In the genomic region with DNA sequence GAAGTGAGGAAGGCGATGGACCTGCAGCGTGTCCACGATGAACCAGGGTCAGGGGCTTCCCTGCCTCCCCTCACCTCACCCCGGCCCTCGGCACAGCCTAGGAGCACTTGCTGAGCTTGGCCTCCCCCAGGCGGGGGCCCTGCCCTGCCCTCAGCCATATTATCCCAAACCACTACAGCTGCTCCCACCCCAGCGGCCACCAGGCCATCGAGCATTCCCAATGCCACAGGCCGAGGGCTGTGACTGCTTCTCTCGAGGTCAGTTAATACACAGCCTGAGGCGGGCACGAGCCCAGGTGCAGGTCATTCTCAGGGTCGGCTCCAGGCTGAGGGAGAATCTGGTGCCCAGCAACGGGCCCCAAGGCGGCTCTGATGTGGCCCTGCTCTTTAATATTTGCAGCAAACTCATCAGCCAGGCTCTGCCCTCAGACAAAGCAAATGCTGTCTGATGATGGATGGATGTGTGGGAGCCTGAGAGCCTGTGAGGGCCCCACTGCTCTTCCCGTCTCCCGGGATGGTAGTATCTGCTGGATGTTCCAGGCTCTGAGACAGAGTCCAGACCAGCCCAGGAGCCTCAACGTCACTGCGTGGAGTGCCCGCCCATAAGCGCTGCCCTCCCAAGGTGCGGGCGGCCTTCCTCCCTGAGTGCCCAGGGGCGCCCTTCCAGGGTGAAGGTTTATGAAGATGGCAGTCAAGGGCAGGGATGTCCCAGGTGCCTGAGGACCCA, we compare ENCODE assay signal across 26 cellular contexts. TPM values are rescaled to one million over a fixed set of nuclear protein-coding genes. Genes with fewer than 3 reads are reported as not detected.
DNase-seq lines count a peak whose midpoint lies in the region; ATAC-seq and TF ChIP-seq lines count a peak whose summit lies in the region.
"Had no signal": no experiment of that assay in that cellular context is flagged by ENCODE, and none has a peak within 500 bp of the region (broad histone marks: within the 10 kb centered on the region; RNA-seq: fewer than 3 reads in every experiment).

No MANE protein-coding gene starts in this region.

- H3K27me3 Mint-ChIP-seq in glutamatergic neuron (ENCODE audit: unreplicated experiment) (peaks cover 13% of the 10 kb centered on the region), nephron progenitor cell (ENCODE audit: low read depth, poor library complexity) (peaks cover 5% of the 10 kb centered on the region)
- H3K27me3 Mint-ChIP-seq: naive B cell had no signal

- peak overlapping the region; percentile 65 for H3K4me3 Mint-ChIP-seq in glutamatergic neuron (ENCODE audit: unreplicated experiment)
- peak overlapping the region; percentile 61 for H3K4me3 Mint-ChIP-seq in nephron progenitor cell
- H3K4me3 Mint-ChIP-seq: activated T-cell treated with anti-CD3 and anti-CD28 coated beads, Interleukin-2, amount 50 U/mL, for 4 hours; CD14-positive monocyte; naive B cell had no signal

- H3K27me3 ChIP-seq in BLaER1 (no peaks in the 10 kb centered on the region), PC-3 (ENCODE audit: low read length) (no peaks in the 10 kb centered on the region)
- H3K27me3 ChIP-seq: adrenal gland, breast epithelium, MG63 had no signal

- no peaks in the 10 kb centered on the region for H3F3A ChIP-seq in PC-3 (ENCODE audit: low read length, unreplicated experiment)

- H3K9me2 ChIP-seq in PC-3 (replicated peaks; ENCODE audit: low read length) = no peaks in the 10 kb centered on the region

- H3K9me3 ChIP-seq in BLaER1 (no peaks in the 10 kb centered on the region), PC-3 (ENCODE audit: low read length) (no peaks in the 10 kb centered on the region)
- H3K9me3 ChIP-seq: adrenal gland, breast epithelium, MG63 had no signal

- DNase-seq in PC-3 (no peak), glutamatergic neuron (no peak), nephron progenitor cell (no peak), left cardiac atrium (no peak), NCI-H1092 treated with DMSO at 0.1 percent for 48 hours (lab: John Stamatoyannopoulos, UW) (no peak), NCI-H524 (lab: John Stamatoyannopoulos, UW) (no peak), ACHN (no peak)
- DNase-seq: activated CD4-positive, alpha-beta T cell treated with anti-CD3 and anti-CD28 coated beads for 4 hours; activated CD8-positive, alpha-beta memory T cell treated with anti-CD3 and anti-CD28 coated beads for 24 hours; activated naive CD4-positive, alpha-beta T cell treated with Interleukin-2 at 50 U/mL for 16 hours; activated T-cell treated with anti-CD3 and anti-CD28 coated beads, Interleukin-2, amount 50 U/mL, for 4 hours; KBM-7; MG63; naive B cell; RPMI8226; stimulated activated CD4-positive, alpha-beta T cell treated with anti-CD3 and anti-CD28 coated beads, Interleukin-2, amount 100 ng/mL, for 24 hours had no signal

- H4K20me1 ChIP-seq in BLaER1 (no peaks in the 10 kb centered on the region; the same call in 1 of the 2 replicates), PC-3 (ENCODE audit: low read length) (no peaks in the 10 kb centered on the region)

- peaks cover 69% of the 10 kb centered on the region for H3K4me1 Mint-ChIP-seq in glutamatergic neuron (ENCODE audit: low read depth, unreplicated experiment)
- H3K4me1 Mint-ChIP-seq in nephron progenitor cell = peaks cover 89% of the 10 kb centered on the region
- H3K4me1 Mint-ChIP-seq: CD14-positive monocyte, naive B cell had no signal

- H3K27ac Mint-ChIP-seq in glutamatergic neuron (ENCODE audit: unreplicated experiment) (peak overlapping the region; percentile 97), nephron progenitor cell (no peak overlapping the region)

- intact Hi-C loops in PC-3 (cut with micrococcal nuclease) (no loop called here), left cardiac atrium (cut with DNase I) (no loop called here)

- ATAC-seq in PC-3 (no peak), left cardiac atrium (no peak)
- ATAC-seq: activated T-cell treated with anti-CD3 and anti-CD28 coated beads, Interleukin-2, amount 50 U/mL, for 4 hours; HCT116 had no signal

- H3K36me3 Mint-ChIP-seq in glutamatergic neuron (ENCODE audit: unreplicated experiment) (no peaks in the 10 kb centered on the region), nephron progenitor cell (ENCODE audit: low read depth) (no peaks in the 10 kb centered on the region)
- H3K36me3 Mint-ChIP-seq: CD14-positive monocyte, naive B cell had no signal

- H3K4me1 ChIP-seq in BLaER1 (peaks cover 76% of the 10 kb centered on the region), PC-3 (ENCODE audit: insufficient read depth, low read length) (peaks cover 56% of the 10 kb centered on the region)
- H3K4me1 ChIP-seq: adrenal gland, breast epithelium had no signal

- H3K9me3 Mint-ChIP-seq in glutamatergic neuron (ENCODE audit: unreplicated experiment) = peaks cover 11% of the 10 kb centered on the region
- H3K9me3 Mint-ChIP-seq in nephron progenitor cell = no peaks in the 10 kb centered on the region
- H3K9me3 Mint-ChIP-seq: activated T-cell treated with anti-CD3 and anti-CD28 coated beads, Interleukin-2, amount 50 U/mL, for 4 hours; CD14-positive monocyte; naive B cell had no signal

- in situ Hi-C loops in ACHN (cut with HindIII; ENCODE audit: low pct_ligation_motif_present, low pct_unique_long_range_greater_than_20kb, low sequenced_read_pairs) = no loop called here

- H3K4me3 ChIP-seq in BLaER1 = no peak overlapping the region
- H3K4me3 ChIP-seq in PC-3 (ENCODE audit: low read length) = no peak overlapping the region
- H3K4me3 ChIP-seq: adrenal gland, breast epithelium, lung, MG63, smooth muscle cell had no signal

- peak overlapping the region; percentile 45 for H3K4me2 ChIP-seq in BLaER1
- H3K4me2 ChIP-seq in PC-3 (ENCODE audit: low read length) = no peak overlapping the region
- H3K4me2 ChIP-seq: smooth muscle cell had no signal

- CTCF ChIA-PET in PC-3 (lab: Charles Lee) = no interaction called here

- no peaks in the 10 kb centered on the region for H3K79me2 ChIP-seq in PC-3 (ENCODE audit: low read length)

- H3K27ac ChIP-seq in BLaER1 = peak overlapping the region; percentile 55
- H3K27ac ChIP-seq in PC-3 (ENCODE audit: low read length) = peak overlapping the region; percentile 74; the same call in 1 of the 2 replicates
- H3K27ac ChIP-seq: breast epithelium had no signal

- TF ChIP-seq CTCF in PC-3 (conservative IDR thresholded peaks at IDR 0.05; ENCODE audit: low read depth, low read length) = no peak
- TF ChIP-seq CTCF in glutamatergic neuron (IDR thresholded peaks at IDR 0.05; ENCODE audit: partially characterized antibody, unreplicated experiment) = no peak
- TF ChIP-seq CTCF in nephron progenitor cell (IDR thresholded peaks at IDR 0.05) = no peak

- POLR2A ChIA-PET in PC-3 (lab: Charles Lee; ENCODE audit: unreplicated experiment) = no interaction called here

- BruUV-seq in PC-3 (replicated peaks; lab: Mats Ljungman, UMichigan) = no TSS peak

- no peak overlapping the region for H2AFZ ChIP-seq in PC-3 (ENCODE audit: low read length)

- peaks cover 31% of the 10 kb centered on the region for H3K36me3 ChIP-seq in BLaER1
- H3K36me3 ChIP-seq in PC-3 (ENCODE audit: low read depth, low read length) = no peaks in the 10 kb centered on the region; the same call in 1 of the 2 replicates
- H3K36me3 ChIP-seq: adrenal gland, breast epithelium had no signal

- H3K9ac ChIP-seq in BLaER1 (no peak overlapping the region), PC-3 (ENCODE audit: low read length) (no peak overlapping the region)

RNA-seq across cellular contexts. Expression of a gene that starts 8.5 kb away (rescaled TPM):
- 98.7 and 113 TPM in 2 replicates for total RNA-seq in PC-3 (2014; rRNA removed)
- 174 TPM for total RNA-seq in glutamatergic neuron (ENCODE audit: unreplicated experiment)
- total RNA-seq in left cardiac atrium = 10 to 100 TPM in 1 of 2 donors, 1 to 10 TPM in 1; 9.7 to 10.5 TPM

RNA-seq across cellular contexts. Expression of a gene that starts 25.5 kb away (rescaled TPM):
- total RNA-seq in PC-3 (2014; rRNA removed) = not detected in 2 replicates
- total RNA-seq in glutamatergic neuron (ENCODE audit: unreplicated experiment) = 0.66 TPM
- total RNA-seq in left cardiac atrium = not detected
- total RNA-seq: activated T-cell treated with anti-CD3 and anti-CD28 coated beads, Interleukin-2, amount 50 U/mL, for 4 hours; adrenal gland; breast epithelium; fibroblast of lung; lung; osteoblast; smooth muscle cell; T-helper 2 cell treated with Interferon-gamma antibody and Interleukin-4, amounts not matched to agents 100 ng/mL and 5 ng/mL, for 36 hours had no signal

RNA-seq across cellular contexts. Expression of a gene that starts 33.7 kb away (rescaled TPM):
- total RNA-seq in PC-3 (2014; rRNA removed) (210 and 215 TPM in 2 replicates), glutamatergic neuron (ENCODE audit: unreplicated experiment) (55.5 TPM), left cardiac atrium (10 to 100 TPM; 56.9 to 61.1 TPM)
